In genomic region chr12:51377099-51377984, GRCh38 we compare ENCODE assay signal across 1 cellular context.
TF ChIP-seq lines count a peak whose summit lies in the region.

No MANE protein-coding gene starts in this region.

TF ChIP-seq in WTC11, 78 proteins besides CTCF, POLR2A, EP300 and RAD21 (continued from another document):
- TF ChIP-seq USF1 (CRISPR knock-in tag; IDR thresholded peaks at IDR 0.05) (no peak), IRF2 (CRISPR knock-in tag; IDR thresholded peaks at IDR 0.05; ENCODE audit: borderline replicate concordance, low read depth) (no peak)
- TF ChIP-seq, protein P1, sequence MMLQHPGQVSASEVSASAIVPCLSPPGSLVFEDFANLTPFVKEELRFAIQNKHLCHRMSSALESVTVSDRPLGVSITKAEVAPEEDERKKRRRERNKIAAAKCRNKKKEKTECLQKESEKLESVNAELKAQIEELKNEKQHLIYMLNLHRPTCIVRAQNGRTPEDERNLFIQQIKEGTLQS (CRISPR knock-in tag; conservative IDR thresholded peaks at IDR 0.05): no peak
